ENCODE assay signal across 18 cellular contexts in genomic region chr16:69932691-69933392, GRCh38. TPM values are rescaled to one million over a fixed set of nuclear protein-coding genes. Genes with fewer than 3 reads are reported as not detected.
"Had no signal": no experiment of that assay in that cellular context is flagged by ENCODE, and none has a peak within 500 bp of the region (broad histone marks: within the 10 kb centered on the region; RNA-seq: fewer than 3 reads in every experiment).

No MANE protein-coding gene starts in this region.

- H3K9me3 ChIP-seq: gastrocnemius medialis, psoas muscle, sigmoid colon, tibial nerve, vagina had no signal

- H3K27ac Mint-ChIP-seq: activated CD4-positive, alpha-beta memory T cell treated with anti-CD3 and anti-CD28 coated beads for 36 hours had no signal

- H3K4me1 Mint-ChIP-seq: stimulated activated naive CD8-positive, alpha-beta T cell treated with anti-CD3 and anti-CD28 coated beads, Interleukin-15, amount 100 ng/mL, for 72 hours had no signal

- H3K27me3 Mint-ChIP-seq: activated CD4-positive, alpha-beta memory T cell treated with anti-CD3 and anti-CD28 coated beads for 36 hours; naive thymus-derived CD4-positive, alpha-beta T cell; stimulated activated naive CD8-positive, alpha-beta T cell treated with anti-CD3 and anti-CD28 coated beads, Interleukin-15, amount 100 ng/mL, for 72 hours had no signal

- H3K27me3 ChIP-seq: gastrocnemius medialis, sigmoid colon, tibial nerve, vagina had no signal

- H3K4me3 Mint-ChIP-seq: activated CD4-positive, alpha-beta memory T cell treated with anti-CD3 and anti-CD28 coated beads for 36 hours; naive thymus-derived CD4-positive, alpha-beta T cell; stimulated activated naive CD8-positive, alpha-beta T cell treated with anti-CD3 and anti-CD28 coated beads, Interleukin-15, amount 100 ng/mL, for 72 hours had no signal

- H3K4me3 ChIP-seq: gastrocnemius medialis, psoas muscle, sigmoid colon, tibial nerve, vagina had no signal

- ATAC-seq: gastrocnemius medialis; naive thymus-derived CD4-positive, alpha-beta T cell; psoas muscle; stimulated activated naive CD8-positive, alpha-beta T cell treated with anti-CD3 and anti-CD28 coated beads, Interleukin-15, amount 100 ng/mL, for 72 hours had no signal

- H3K27ac ChIP-seq: epithelial cell of prostate, gastrocnemius medialis, psoas muscle, sigmoid colon, vagina, VCaP had no signal

- H3K9me3 Mint-ChIP-seq: activated CD4-positive, alpha-beta memory T cell treated with anti-CD3 and anti-CD28 coated beads for 36 hours; stimulated activated naive CD8-positive, alpha-beta T cell treated with anti-CD3 and anti-CD28 coated beads, Interleukin-15, amount 100 ng/mL, for 72 hours had no signal

- DNase-seq: activated CD4-positive, alpha-beta memory T cell treated with anti-CD3 and anti-CD28 coated beads for 36 hours; activated naive CD4-positive, alpha-beta T cell; cortex of kidney; effector memory CD4-positive, alpha-beta T cell; gastrocnemius medialis; kidney; naive thymus-derived CD4-positive, alpha-beta T cell; psoas muscle; sigmoid colon; stimulated activated CD4-positive, alpha-beta T cell treated with anti-CD3 and anti-CD28 coated beads, Interleukin-12 subunit alpha, Interleukin-12 subunit beta, amount 100 ng/mL, for 4 hours; stimulated activated CD4-positive, alpha-beta T cell treated with anti-CD3 and anti-CD28 coated beads, Interleukin-4, amount 100 ng/mL, for 1 hour; stimulated activated CD8-positive, alpha-beta memory T cell treated with anti-CD3 and anti-CD28 coated beads, Interleukin-4, amount 100 ng/mL, for 48 hours; stimulated activated naive CD8-positive, alpha-beta T cell treated with anti-CD3 and anti-CD28 coated beads, Interleukin-15, amount 100 ng/mL, for 72 hours; SW 1271 had no signal

RNA-seq across cellular contexts. Expression of gene CLEC18A, which starts 18.3 kb away (rescaled TPM):
- polyA plus RNA-seq: naive thymus-derived CD4-positive, alpha-beta T cell had no signal
